ENCODE assay signal across 16 cellular contexts in genomic region chr1:39567302-39567701, GRCh38.
"Had no signal": no experiment of that assay in that cellular context is flagged by ENCODE, and none has a peak within 500 bp of the region (broad histone marks: within the 10 kb centered on the region; RNA-seq: fewer than 3 reads in every experiment).

No MANE protein-coding gene starts in this region.

- H3K4me3 ChIP-seq: coronary artery, esophagus squamous epithelium, prostate gland, SK-N-MC, smooth muscle cell, suprapubic skin had no signal

- H3K27me3 ChIP-seq: esophagus squamous epithelium, suprapubic skin had no signal

- H3K4me3 Mint-ChIP-seq: nephron progenitor cell; stimulated activated naive CD8-positive, alpha-beta T cell treated with anti-CD3 and anti-CD28 coated beads, Interleukin-15, Interleukin-2, amounts not matched to agents 100 ng/mL and 50 ng/mL, for 24 hours had no signal

- H3K27ac Mint-ChIP-seq: stimulated activated naive CD8-positive, alpha-beta T cell treated with anti-CD3 and anti-CD28 coated beads, Interleukin-15, Interleukin-2, amounts not matched to agents 100 ng/mL and 50 ng/mL, for 24 hours had no signal

- DNase-seq: activated CD4-positive, alpha-beta T cell treated with anti-CD3 and anti-CD28 coated beads, Interleukin-2, amount 50 U/mL, for 48 hours; activated CD4-positive, CD25-positive, alpha-beta regulatory T cell treated with anti-CD3 and anti-CD28 coated beads, Interleukin-2, amount 50 U/mL, for 72 hours; activated CD8-positive, alpha-beta memory T cell treated with anti-CD3 and anti-CD28 coated beads, Interleukin-2, amount 50 U/mL, for 4 hours; caudate nucleus; esophagus squamous epithelium; kidney glomerular epithelial cell; nephron progenitor cell; occipital lobe; right cardiac atrium; trophoblast cell had no signal

- H3K9me3 Mint-ChIP-seq: nephron progenitor cell; stimulated activated naive CD8-positive, alpha-beta T cell treated with anti-CD3 and anti-CD28 coated beads, Interleukin-15, Interleukin-2, amounts not matched to agents 100 ng/mL and 50 ng/mL, for 24 hours had no signal

- H3K27me3 Mint-ChIP-seq: stimulated activated naive CD8-positive, alpha-beta T cell treated with anti-CD3 and anti-CD28 coated beads, Interleukin-15, Interleukin-2, amounts not matched to agents 100 ng/mL and 50 ng/mL, for 24 hours had no signal

- H3K9me3 ChIP-seq: esophagus squamous epithelium, prostate gland, suprapubic skin had no signal

- H3K27ac ChIP-seq: coronary artery, esophagus squamous epithelium, prostate gland, SK-N-MC, suprapubic skin had no signal

- H3K4me1 ChIP-seq: prostate gland had no signal
